Comparison of ENCODE assay signal across 1 cellular context in the genomic region with DNA sequence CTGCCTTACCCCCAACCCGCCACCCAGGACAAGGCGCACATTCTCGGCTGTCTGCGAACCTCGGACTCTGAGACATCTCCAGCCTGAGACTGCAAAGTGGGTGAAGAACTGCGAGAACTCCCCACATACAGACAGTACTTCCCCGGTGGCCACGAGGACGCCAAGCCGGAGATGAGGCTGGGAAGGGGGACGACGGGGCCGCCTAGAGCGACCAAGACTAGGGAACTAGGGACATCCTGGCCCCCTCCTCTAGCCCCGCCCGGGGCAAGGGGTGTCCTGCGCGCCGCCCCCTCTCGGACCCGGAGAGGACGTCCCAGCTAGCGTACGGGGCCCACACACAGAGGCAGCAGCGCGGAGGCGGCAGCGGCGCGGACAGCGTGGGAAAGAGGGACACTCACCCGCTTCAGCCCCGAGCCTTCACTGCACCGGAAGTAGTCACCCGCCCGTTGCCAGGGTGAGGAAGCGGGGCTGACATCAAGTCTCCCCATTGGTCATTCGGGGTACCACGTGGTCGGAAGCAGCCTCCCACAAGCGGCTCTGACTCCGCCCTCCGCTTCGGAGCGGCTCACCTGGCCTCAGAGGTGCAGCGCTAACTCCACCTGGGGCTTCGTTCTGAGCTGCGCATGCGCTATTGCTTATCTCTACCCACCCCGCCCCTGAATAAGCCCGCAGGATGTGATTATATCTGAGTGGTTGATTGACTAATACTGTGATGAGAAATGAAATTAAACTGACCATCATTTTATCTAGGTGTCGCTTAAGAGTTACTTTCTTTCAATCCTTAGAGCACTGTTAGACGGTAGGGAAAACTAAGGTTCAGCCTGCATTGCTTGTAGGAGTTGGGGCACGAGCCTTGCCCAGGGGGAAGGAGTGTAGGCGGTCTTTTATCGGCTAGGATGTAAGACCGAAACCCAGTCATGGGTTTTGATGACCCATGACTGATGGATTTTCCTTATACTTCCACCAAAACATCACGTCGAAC.
TF ChIP-seq lines count a peak whose summit lies in the region.

TASP1 (minus strand) TSS at position 437 of the 982 bp plus-strand sequence. CDS start 8,854 bp downstream, outside the sequence.

TF ChIP-seq in HepG2, 621 proteins besides CTCF, POLR2A, EP300 and RAD21 (continued from another document and continues in another):
- TF ChIP-seq ZNF142 (CRISPR knock-in tag; IDR thresholded peaks at IDR 0.05) (no peak), ZNF670 (CRISPR knock-in tag; IDR thresholded peaks at IDR 0.05; ENCODE audit: borderline replicate concordance) (peak; percentile 83; the same call in 1 of the 2 replicates), AHDC1 (CRISPR knock-in tag; IDR thresholded peaks at IDR 0.05; ENCODE audit: borderline replicate concordance) (0 out of 2 replicates have a peak, but pooled peaks have one; percentile 11), NFKB2 (CRISPR knock-in tag; IDR thresholded peaks at IDR 0.05; ENCODE audit: borderline replicate concordance) (peak; percentile 95), MED1 (CRISPR knock-in tag; IDR thresholded peaks at IDR 0.05) (peak; percentile 45), NR3C1 (CRISPR knock-in tag; IDR thresholded peaks at IDR 0.05) (no peak), PPARG (CRISPR knock-in tag; conservative IDR thresholded peaks at IDR 0.05) (peak; percentile 34; the same call in 1 of the 2 replicates), ZNF276 (CRISPR knock-in tag; IDR thresholded peaks at IDR 0.05; ENCODE audit: low read depth) (no peak), KMT2A (CRISPR knock-in tag; IDR thresholded peaks at IDR 0.05) (peak; percentile 96), HNF4G (IDR thresholded peaks at IDR 0.05; ENCODE audit: borderline replicate concordance, low read depth, low read length) (no peak), HNF4G (CRISPR knock-in tag; IDR thresholded peaks at IDR 0.05; ENCODE audit: borderline replicate concordance, low read depth) (peak; percentile 59; the same call in 1 of the 2 replicates), ZNF24 (IDR thresholded peaks at IDR 0.05) (no peak), PAX8 (CRISPR knock-in tag; IDR thresholded peaks at IDR 0.05; ENCODE audit: borderline replicate concordance) (peak; percentile 96), ZNF777 (CRISPR knock-in tag; IDR thresholded peaks at IDR 0.05) (peak; percentile 96), THYN1 (CRISPR knock-in tag; IDR thresholded peaks at IDR 0.05; ENCODE audit: borderline replicate concordance, low read depth) (no peak), SMARCC2 (IDR thresholded peaks at IDR 0.05) (no peak), CEBPB (IDR thresholded peaks at IDR 0.05; ENCODE audit: borderline replicate concordance, low read depth, low read length) (no peak), EEA1 (CRISPR knock-in tag; IDR thresholded peaks at IDR 0.05; ENCODE audit: borderline replicate concordance) (no peak; the same call in 1 of the 2 replicates), ZNF225 (CRISPR knock-in tag; IDR thresholded peaks at IDR 0.05) (peak; percentile 96), XBP1 (CRISPR knock-in tag; IDR thresholded peaks at IDR 0.05) (no peak), YEATS4 (CRISPR knock-in tag; IDR thresholded peaks at IDR 0.05; ENCODE audit: borderline replicate concordance) (peak; percentile 77), NR2F2 (IDR thresholded peaks at IDR 0.05; ENCODE audit: borderline replicate concordance, low read depth) (no peak; the same call in 1 of the 2 replicates), TEAD2 (CRISPR knock-in tag; IDR thresholded peaks at IDR 0.05) (0 out of 2 replicates have a peak, but pooled peaks have one; percentile 33), ZNF451 (CRISPR knock-in tag; IDR thresholded peaks at IDR 0.05) (peak; percentile 95; the same call in 1 of the 2 replicates), ISL2 (CRISPR knock-in tag; IDR thresholded peaks at IDR 0.05) (peak; percentile 55; the same call in 1 of the 2 replicates), PTBP1 (IDR thresholded peaks at IDR 0.05; ENCODE audit: low read depth, low read length, poor library complexity, severe bottlenecking) (peak; percentile 88), NFIB (CRISPR knock-in tag; IDR thresholded peaks at IDR 0.05; ENCODE audit: borderline replicate concordance) (no peak), ZNF180 (CRISPR knock-in tag; IDR thresholded peaks at IDR 0.05; ENCODE audit: borderline replicate concordance, low read depth) (0 out of 2 replicates have a peak, but pooled peaks have one; percentile 94)
- TF ChIP-seq, protein P1, sequence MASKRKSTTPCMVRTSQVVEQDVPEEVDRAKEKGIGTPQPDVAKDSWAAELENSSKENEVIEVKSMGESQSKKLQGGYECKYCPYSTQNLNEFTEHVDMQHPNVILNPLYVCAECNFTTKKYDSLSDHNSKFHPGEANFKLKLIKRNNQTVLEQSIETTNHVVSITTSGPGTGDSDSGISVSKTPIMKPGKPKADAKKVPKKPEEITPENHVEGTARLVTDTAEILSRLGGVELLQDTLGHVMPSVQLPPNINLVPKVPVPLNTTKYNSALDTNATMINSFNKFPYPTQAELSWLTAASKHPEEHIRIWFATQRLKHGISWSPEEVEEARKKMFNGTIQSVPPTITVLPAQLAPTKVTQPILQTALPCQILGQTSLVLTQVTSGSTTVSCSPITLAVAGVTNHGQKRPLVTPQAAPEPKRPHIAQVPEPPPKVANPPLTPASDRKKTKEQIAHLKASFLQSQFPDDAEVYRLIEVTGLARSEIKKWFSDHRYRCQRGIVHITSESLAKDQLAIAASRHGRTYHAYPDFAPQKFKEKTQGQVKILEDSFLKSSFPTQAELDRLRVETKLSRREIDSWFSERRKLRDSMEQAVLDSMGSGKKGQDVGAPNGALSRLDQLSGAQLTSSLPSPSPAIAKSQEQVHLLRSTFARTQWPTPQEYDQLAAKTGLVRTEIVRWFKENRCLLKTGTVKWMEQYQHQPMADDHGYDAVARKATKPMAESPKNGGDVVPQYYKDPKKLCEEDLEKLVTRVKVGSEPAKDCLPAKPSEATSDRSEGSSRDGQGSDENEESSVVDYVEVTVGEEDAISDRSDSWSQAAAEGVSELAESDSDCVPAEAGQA (IDR thresholded peaks at IDR 0.05; ENCODE audit: low read depth), result no peak; the same call in 1 of the 2 replicates
- TF ChIP-seq, protein P1 (CRISPR knock-in tag; IDR thresholded peaks at IDR 0.05; ENCODE audit: borderline replicate concordance), result no peak
- TF ChIP-seq, protein P2, sequence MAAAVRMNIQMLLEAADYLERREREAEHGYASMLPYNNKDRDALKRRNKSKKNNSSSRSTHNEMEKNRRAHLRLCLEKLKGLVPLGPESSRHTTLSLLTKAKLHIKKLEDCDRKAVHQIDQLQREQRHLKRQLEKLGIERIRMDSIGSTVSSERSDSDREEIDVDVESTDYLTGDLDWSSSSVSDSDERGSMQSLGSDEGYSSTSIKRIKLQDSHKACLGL (CRISPR knock-in tag; IDR thresholded peaks at IDR 0.05), result peak; percentile 97
